ENCODE assay signal across 8 cellular contexts in genomic region chr10:73246783-73247508, GRCh38. TPM values are rescaled to one million over a fixed set of nuclear protein-coding genes. Genes with fewer than 3 reads are reported as not detected.
DNase-seq lines count a peak whose midpoint lies in the region; ATAC-seq and TF ChIP-seq lines count a peak whose summit lies in the region.

A gene with protein sequence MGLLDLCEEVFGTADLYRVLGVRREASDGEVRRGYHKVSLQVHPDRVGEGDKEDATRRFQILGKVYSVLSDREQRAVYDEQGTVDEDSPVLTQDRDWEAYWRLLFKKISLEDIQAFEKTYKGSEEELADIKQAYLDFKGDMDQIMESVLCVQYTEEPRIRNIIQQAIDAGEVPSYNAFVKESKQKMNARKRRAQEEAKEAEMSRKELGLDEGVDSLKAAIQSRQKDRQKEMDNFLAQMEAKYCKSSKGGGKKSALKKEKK (minus strand): TSS chr10:73247255. CDS start chr10:73247189, 66 bp downstream.

- H3K36me3 ChIP-seq in OCI-LY1 (ENCODE audit: insufficient read depth, low read length) (peaks cover 83% of the 10 kb centered on the region), mucosa of descending colon (ENCODE audit: low read depth) (no peaks in the 10 kb centered on the region)

- H3K4me2 ChIP-seq in OCI-LY1 (ENCODE audit: low read length) = peak within 1 kb of the TSS; percentile 96

- no peaks in the 10 kb centered on the region; the same call in 1 of the 2 replicates for H3F3A ChIP-seq in OCI-LY1 (ENCODE audit: insufficient read depth, low read length)

- H3K9me3 ChIP-seq in OCI-LY1 (ENCODE audit: low read length) (no peaks in the 10 kb centered on the region), mucosa of descending colon (no peaks in the 10 kb centered on the region)

- H3K27me3 ChIP-seq in OCI-LY1 (ENCODE audit: insufficient read depth, low read length) = no peaks in the 10 kb centered on the region

- peak within 1 kb of the TSS; percentile 94 for H3K4me3 ChIP-seq in OCI-LY1 (ENCODE audit: low read depth, low read length, poor library complexity, severe bottlenecking)
- H3K4me3 ChIP-seq in epithelial cell of esophagus (ENCODE audit: low read length) = peak within 1 kb of the TSS; percentile 83
- peak within 1 kb of the TSS; percentile 61 for H3K4me3 ChIP-seq in mucosa of descending colon

- H3K4me1 ChIP-seq in OCI-LY1 (ENCODE audit: insufficient read depth, low read length, severe bottlenecking) (peaks cover 65% of the 10 kb centered on the region), mucosa of descending colon (ENCODE audit: low read depth) (peaks cover 20% of the 10 kb centered on the region)

- DNase-seq in DMS 273 (lab: John Stamatoyannopoulos, UW; ENCODE audit: unreplicated experiment) (peak; percentile 97), HuH-7 (ENCODE audit: low spot score) (peak; percentile 78), activated T-cell treated with anti-CD3 and anti-CD28 coated beads for 1 hour (ENCODE audit: low read depth) (peak; percentile 98), epithelial cell of esophagus (ENCODE audit: low read depth) (peak; percentile 97), mucosa of descending colon (peak; percentile 98 to 100 (median 100))
- peak; percentile 97 for DNase-seq in stimulated activated CD8-positive, alpha-beta memory T cell treated with anti-CD3 and anti-CD28 coated beads, Interleukin-4, amount 100 ng/mL, for 24 hours (ENCODE audit: low read depth)

- H3K27ac ChIP-seq in OCI-LY1 (ENCODE audit: low read depth, low read length, poor library complexity, severe bottlenecking) = peak within 1 kb of the TSS; percentile 83

- peak; percentile 76 for ATAC-seq in GM21515 (IDR thresholded peaks at IDR 0.05; ENCODE audit: unreplicated experiment)
- peak; percentile 95 for ATAC-seq in mucosa of descending colon

- H3K9me2 ChIP-seq in OCI-LY1 (ENCODE audit: low read depth, low read length) = no peaks in the 10 kb centered on the region

- peaks cover 44% of the 10 kb centered on the region for H3K79me2 ChIP-seq in OCI-LY1 (ENCODE audit: insufficient read depth, low read length)

- no peak for TF ChIP-seq CTCF in OCI-LY1 (IDR thresholded peaks at IDR 0.05; ENCODE audit: low read length)
- peak; percentile 2 for TF ChIP-seq CTCF in epithelial cell of esophagus (IDR thresholded peaks at IDR 0.05; ENCODE audit: insufficient read depth, low read depth, low read length, missing control alignments)
- TF ChIP-seq CTCF in mucosa of descending colon (IDR thresholded peaks at IDR 0.05) = peak; percentile 22

- intact Hi-C loops in mucosa of descending colon (cut with DNase I, micrococcal nuclease) = no loop called here

- no peaks in the 10 kb centered on the region for H4K20me1 ChIP-seq in OCI-LY1 (ENCODE audit: insufficient read depth, low read length)

- H2AFZ ChIP-seq in OCI-LY1 (ENCODE audit: low read length) = no peak within 1 kb of the TSS; the same call in 1 of the 2 replicates

- peak within 1 kb of the TSS; percentile 97 for H3K9ac ChIP-seq in OCI-LY1 (ENCODE audit: low read length)

RNA-seq across cellular contexts. Expression of the gene that starts here (rescaled TPM):
- total RNA-seq in mucosa of descending colon = 10 to 100 TPM; 12.7 to 18.2 (median 15.3) TPM

Comparison
In these comparisons a context has a peak if more than half of its experiments do, and no peak if none do; other contexts are left out.
1. Peak in every context shown above with its lines: DNase-seq, ATAC-seq, H3K4me3 ChIP-seq and H3K27ac ChIP-seq.